ENCODE assay signal across 11 cellular contexts in genomic region chr5:146079695-146080361, GRCh38. TPM values are rescaled to one million over a fixed set of nuclear protein-coding genes. Genes with fewer than 3 reads are reported as not detected.
DNase-seq lines count a peak whose midpoint lies in the region; ATAC-seq and TF ChIP-seq lines count a peak whose summit lies in the region.
"Had no signal": no experiment of that assay in that cellular context is flagged by ENCODE, and none has a peak within 500 bp of the region (broad histone marks: within the 10 kb centered on the region; RNA-seq: fewer than 3 reads in every experiment).

No MANE protein-coding gene starts in this region.

- CTCF ChIA-PET in HCT116 (lab: Charles Lee) = no interaction called here

- no peak for TF ChIP-seq RAD21 in HCT116 (IDR thresholded peaks at IDR 0.05; ENCODE audit: low read depth)

- H2AFZ ChIP-seq in HCT116 (ENCODE audit: low read depth, low read length, poor library complexity, severe bottlenecking) (no peak overlapping the region), fibroblast of lung (ENCODE audit: low read length) (no peak overlapping the region)

- H3K9ac ChIP-seq in HCT116 (ENCODE audit: low read length) (no peak overlapping the region), fibroblast of lung (ENCODE audit: insufficient read depth, low read length) (no peak overlapping the region)

- TSS peak; percentile 17 for BruUV-seq in HCT116 (replicated peaks; lab: Mats Ljungman, UMichigan)

- H3K27ac ChIP-seq in HCT116 (ENCODE audit: low read depth, low read length) = no peak overlapping the region
- no peak overlapping the region for H3K27ac ChIP-seq in fibroblast of lung (ENCODE audit: insufficient read depth, low read length)
- no peak overlapping the region for H3K27ac ChIP-seq in prostate gland

- H3K79me2 ChIP-seq in HCT116 (ENCODE audit: insufficient read depth, low read length) (no peaks in the 10 kb centered on the region), fibroblast of lung (ENCODE audit: control insufficient read depth, insufficient read depth, low read length) (no peaks in the 10 kb centered on the region)

- RAD21 ChIA-PET in HCT116 (lab: Charles Lee; ENCODE audit: low non-redundant PET in 1 of 2, low total read pairs in 2 of 2, uncharacterized antibody in 2 of 2, unreplicated experiment in 2 of 2) = no interaction called here

- 56% methylated on average over 7 of the region's 7 CpGs for WGBS in prostate gland

- TF ChIP-seq POLR2A in HCT116 (IDR thresholded peaks at IDR 0.05; ENCODE audit: borderline replicate concordance, extremely low read depth, insufficient read depth, insufficient read length) (no peak), prostate gland (IDR thresholded peaks at IDR 0.05) (no peak)

- intact Hi-C loops in HCT116 (cut with micrococcal nuclease) = no loop called here
- intact Hi-C loops in prostate gland (cut with DNase I) = no loop called here

- DNase-seq in ELR (ENCODE audit: low read depth) = peak; percentile 20
- DNase-seq in HCT116 (ENCODE audit: low read depth, low spot score) = peak; percentile 12
- peak; percentile 16 for DNase-seq in RPMI8226
- peak; percentile 13 to 65 for DNase-seq in fibroblast of lung (ENCODE audit: low read depth in 2 of 2)
- DNase-seq in NCI-H187 treated with DMSO at 0.1 percent for 48 hours (lab: John Stamatoyannopoulos, UW) = no peak
- DNase-seq in T1000 (lab: John Stamatoyannopoulos, UW) = no peak
- DNase-seq in prostate gland (ENCODE audit: low spot score) = no peak
- DNase-seq in NCI-H187 (lab: John Stamatoyannopoulos, UW) = no peak
- DNase-seq: activated effector memory CD4-positive, alpha-beta T cell treated with Interleukin-2 at 50 U/mL for 16 hours; DMS53; naive B cell had no signal

- H3K4me2 ChIP-seq in HCT116 (ENCODE audit: low read length) (peak overlapping the region; percentile 34), fibroblast of lung (ENCODE audit: extremely low read depth, insufficient read depth, low read length) (no peak overlapping the region)

- H3K4me3 ChIP-seq in HCT116 (replicated peaks in 1 of 2; ENCODE audit: low read depth in 1 of 2, low read length in 2 of 2) = no peak overlapping the region
- H3K4me3 ChIP-seq in fibroblast of lung (replicated peaks in 1 of 4; ENCODE audit: control extremely low read depth in 1 of 4, insufficient read depth in 1 of 4, low read depth in 3 of 4, low read length in 4 of 4) = no peak overlapping the region
- H3K4me3 ChIP-seq in prostate gland = no peak overlapping the region

- H3K9me2 ChIP-seq in HCT116 (ENCODE audit: insufficient read depth) = no peaks in the 10 kb centered on the region

- H3K36me3 ChIP-seq in HCT116 (ENCODE audit: control insufficient read depth in 1 of 2, insufficient read depth in 2 of 2, low read length in 2 of 2) (no peaks in the 10 kb centered on the region), fibroblast of lung (ENCODE audit: control insufficient read depth, insufficient read depth, low read length) (no peaks in the 10 kb centered on the region), prostate gland (no peaks in the 10 kb centered on the region)

- no peaks in the 10 kb centered on the region for H3K9me3 ChIP-seq in HCT116 (ENCODE audit: control insufficient read depth in 1 of 2, insufficient read depth in 1 of 2, low read depth in 1 of 2, low read length in 2 of 2)
- no peaks in the 10 kb centered on the region for H3K9me3 ChIP-seq in fibroblast of lung (ENCODE audit: control insufficient read depth, insufficient read depth, low read depth, low read length)
- no peaks in the 10 kb centered on the region for H3K9me3 ChIP-seq in prostate gland

- H4K20me1 ChIP-seq in HCT116 (ENCODE audit: insufficient read depth) (no peaks in the 10 kb centered on the region), fibroblast of lung (ENCODE audit: control insufficient read depth, extremely low read depth, insufficient read depth, low read length) (no peaks in the 10 kb centered on the region)

- peaks cover 2 to 9% of the 10 kb centered on the region in 2 experiments; a peak in 3 of 4 replicates for H3K4me1 ChIP-seq in HCT116 (ENCODE audit: control insufficient read depth in 1 of 2, insufficient read depth in 2 of 2, low read length in 2 of 2)
- H3K4me1 ChIP-seq in fibroblast of lung (ENCODE audit: control insufficient read depth, extremely low read depth, insufficient read depth, low read length) = no peaks in the 10 kb centered on the region
- no peaks in the 10 kb centered on the region for H3K4me1 ChIP-seq in prostate gland (replicated peaks)

- POLR2A ChIA-PET in HCT116 (lab: Charles Lee) = no interaction called here

- no peak for TF ChIP-seq CTCF in HCT116 (IDR thresholded peaks at IDR 0.05 in 2 of 3, conservative IDR thresholded peaks at IDR 0.05 in 1 of 3; ENCODE audit: borderline replicate concordance in 1 of 3, insufficient read depth in 1 of 3, low read depth in 2 of 3, low read length in 2 of 3)
- no peak for TF ChIP-seq CTCF in fibroblast of lung (conservative IDR thresholded peaks at IDR 0.05 in 1 of 2, IDR thresholded peaks at IDR 0.05 in 1 of 2; ENCODE audit: low read depth in 1 of 2, low read length in 2 of 2)
- TF ChIP-seq CTCF in prostate gland (IDR thresholded peaks at IDR 0.05) = no peak

- H3K27me3 ChIP-seq in HCT116 (ENCODE audit: insufficient read depth, low read length) = no peaks in the 10 kb centered on the region
- no peaks in the 10 kb centered on the region for H3K27me3 ChIP-seq in fibroblast of lung (ENCODE audit: control insufficient read depth, insufficient read depth, low read length)
- H3K27me3 ChIP-seq in prostate gland (replicated peaks; ENCODE audit: insufficient read depth) = no peaks in the 10 kb centered on the region

- peak; percentile 79 for ATAC-seq in HCT116

TF ChIP-seq in HCT116, 20 proteins besides CTCF, POLR2A, EP300 and RAD21:
- TF ChIP-seq MAX (IDR thresholded peaks at IDR 0.05) (no peak), CEBPB (IDR thresholded peaks at IDR 0.05; ENCODE audit: low read depth) (no peak), ZFX (IDR thresholded peaks at IDR 0.05) (no peak)

RNA-seq across cellular contexts. Expression of gene PLAC8L1, which starts 25.5 kb away (rescaled TPM):
- total RNA-seq in HCT116 (2021; ENCODE audit: unreplicated experiment) (2.6 TPM), fibroblast of lung (not detected in 2 replicates), prostate gland (not detected)
- 0.77 and 0.95 TPM in 2 replicates for polyA plus RNA-seq in HCT116 (2012)
- not detected in 2 replicates for polyA plus RNA-seq in fibroblast of lung
- polyA plus RNA-seq in fibroblast of lung (2012) = not detected in 2 replicates
- polyA minus RNA-seq in fibroblast of lung (ENCODE audit: low replicate concordance) = not detected in 2 replicates

Comparison
In these comparisons a context has a peak if more than half of its experiments do, and no peak if none do; other contexts are left out.
1. DNase-seq: peak in ELR (single experiment), HCT116 (single experiment), RPMI8226 (single experiment) and fibroblast of lung (2 of 2); none in NCI-H187 treated with DMSO at 0.1 percent for 48 hours (single experiment), T1000 (single experiment), prostate gland (single experiment) and NCI-H187 (0 of 2).